In genomic region chr11:34775417-34775888, GRCh38 we compare ENCODE assay signal across 2 cellular contexts.
TF ChIP-seq lines count a peak whose summit lies in the region.

No MANE protein-coding gene starts in this region.

TF ChIP-seq in K562, 482 proteins besides CTCF, POLR2A, EP300 and RAD21 (continued from another document and continues in another):
- peak in 1 of 2 experiments; percentile 66; a peak in 2 of 4 replicates for TF ChIP-seq ZNF639 (CRISPR knock-in tag; conservative IDR thresholded peaks at IDR 0.05 in 1 of 2, IDR thresholded peaks at IDR 0.05 in 1 of 2)
- TF ChIP-seq PURB (CRISPR knock-in tag; IDR thresholded peaks at IDR 0.05; ENCODE audit: low read depth) = no peak
- no peak for TF ChIP-seq SIN3B (IDR thresholded peaks at IDR 0.05; ENCODE audit: low read depth)
- TF ChIP-seq NFE2L1 (tag; IDR thresholded peaks at IDR 0.05; ENCODE audit: borderline replicate concordance, low read depth) = peak; percentile 9; the same call in 1 of the 2 replicates
- no peak for TF ChIP-seq ID3 (CRISPR knock-in tag; IDR thresholded peaks at IDR 0.05)
- TF ChIP-seq ID3 (tag; IDR thresholded peaks at IDR 0.05) = peak; percentile 81; the same call in 1 of the 2 replicates
- TF ChIP-seq ZNF518B (CRISPR knock-in tag; IDR thresholded peaks at IDR 0.05) = no peak
- no peak for TF ChIP-seq ZKSCAN8 (CRISPR knock-in tag; IDR thresholded peaks at IDR 0.05)
- TF ChIP-seq NR2C2 (CRISPR knock-in tag; IDR thresholded peaks at IDR 0.05) = no peak
- TF ChIP-seq NR2C2 (tag; IDR thresholded peaks at IDR 0.05) = 0 out of 2 replicates have a peak, but pooled peaks have one; percentile 31
- TF ChIP-seq POLR3A (IDR thresholded peaks at IDR 0.05; ENCODE audit: borderline replicate concordance, extremely low read depth, insufficient read depth, insufficient read length) = no peak
- 0 out of 2 replicates have a peak, but pooled peaks have one; percentile 39 for TF ChIP-seq PTRF (tag; IDR thresholded peaks at IDR 0.05)
- TF ChIP-seq ZNF740 (CRISPR knock-in tag; IDR thresholded peaks at IDR 0.05) = no peak
- TF ChIP-seq ZNF740 (tag; IDR thresholded peaks at IDR 0.05) = peak in 1 of 2 experiments; percentile 81; a peak in 2 of 4 replicates
- TF ChIP-seq DMBX1 (CRISPR knock-in tag; IDR thresholded peaks at IDR 0.05; ENCODE audit: borderline replicate concordance) = peak; percentile 95
- peak; percentile 77 for TF ChIP-seq ZNF592 (IDR thresholded peaks at IDR 0.05)
- TF ChIP-seq ZNF175 (CRISPR knock-in tag; IDR thresholded peaks at IDR 0.05; ENCODE audit: low read depth) = peak; percentile 26; the same call in 1 of the 2 replicates
- peak; percentile 84 for TF ChIP-seq PTTG1 (tag; IDR thresholded peaks at IDR 0.05; ENCODE audit: low read depth)
- 0 out of 2 replicates have a peak, but pooled peaks have one; percentile 40 for TF ChIP-seq TAF7 (tag; IDR thresholded peaks at IDR 0.05)

TF ChIP-seq in HepG2, 621 proteins besides CTCF, POLR2A, EP300 and RAD21 (continued from another document):
- TF ChIP-seq UBTF (CRISPR knock-in tag; IDR thresholded peaks at IDR 0.05) = no peak
- no peak for TF ChIP-seq ZNF775 (CRISPR knock-in tag; IDR thresholded peaks at IDR 0.05; ENCODE audit: borderline replicate concordance)
